8 cellular contexts compared by ENCODE assay signal in the genomic region with DNA sequence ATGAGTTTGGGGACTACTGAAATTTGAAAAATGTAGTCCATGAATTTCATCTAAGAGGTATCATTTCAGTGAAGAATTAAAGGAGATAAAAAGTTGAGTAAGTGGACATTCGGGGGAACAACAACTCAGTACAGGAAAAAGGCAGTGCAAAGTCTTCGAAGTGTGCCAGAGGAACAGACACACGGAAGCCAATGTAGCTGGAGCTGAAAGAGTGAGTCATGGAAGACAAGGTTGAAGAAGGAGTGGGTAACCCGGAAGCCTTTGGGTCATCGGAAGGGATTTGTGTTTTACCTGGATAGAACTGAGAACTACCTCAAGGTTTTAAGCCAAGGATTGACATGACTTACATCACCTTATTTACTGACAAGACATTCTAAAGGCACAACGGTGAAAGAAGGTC.
"Had no signal": no experiment of that assay in that cellular context is flagged by ENCODE, and none has a peak within 500 bp of the region (broad histone marks: within the 10 kb centered on the region; RNA-seq: fewer than 3 reads in every experiment).

No MANE protein-coding gene starts in this region.

- H3K4me1 Mint-ChIP-seq: GM23338, H9 had no signal

- H3K4me3 ChIP-seq: GM23338, K562 had no signal

- ATAC-seq: GM23338, K562 had no signal

- DNase-seq: H9, HCEC 1CT, IMR-90, KG1 had no signal

- H3K4me3 Mint-ChIP-seq: GM23338, H9 had no signal

- H3K27ac Mint-ChIP-seq: GM23338, H9 had no signal

- FAIRE-seq: H1, HTR-8/SVneo, K562 had no signal

- H2AFZ ChIP-seq: GM23338 had no signal

- H3K4me2 ChIP-seq: GM23338 had no signal

- H3K9me3 Mint-ChIP-seq: GM23338, H9 had no signal
